ENCODE assay signal across 1 cellular context in the genomic region with DNA sequence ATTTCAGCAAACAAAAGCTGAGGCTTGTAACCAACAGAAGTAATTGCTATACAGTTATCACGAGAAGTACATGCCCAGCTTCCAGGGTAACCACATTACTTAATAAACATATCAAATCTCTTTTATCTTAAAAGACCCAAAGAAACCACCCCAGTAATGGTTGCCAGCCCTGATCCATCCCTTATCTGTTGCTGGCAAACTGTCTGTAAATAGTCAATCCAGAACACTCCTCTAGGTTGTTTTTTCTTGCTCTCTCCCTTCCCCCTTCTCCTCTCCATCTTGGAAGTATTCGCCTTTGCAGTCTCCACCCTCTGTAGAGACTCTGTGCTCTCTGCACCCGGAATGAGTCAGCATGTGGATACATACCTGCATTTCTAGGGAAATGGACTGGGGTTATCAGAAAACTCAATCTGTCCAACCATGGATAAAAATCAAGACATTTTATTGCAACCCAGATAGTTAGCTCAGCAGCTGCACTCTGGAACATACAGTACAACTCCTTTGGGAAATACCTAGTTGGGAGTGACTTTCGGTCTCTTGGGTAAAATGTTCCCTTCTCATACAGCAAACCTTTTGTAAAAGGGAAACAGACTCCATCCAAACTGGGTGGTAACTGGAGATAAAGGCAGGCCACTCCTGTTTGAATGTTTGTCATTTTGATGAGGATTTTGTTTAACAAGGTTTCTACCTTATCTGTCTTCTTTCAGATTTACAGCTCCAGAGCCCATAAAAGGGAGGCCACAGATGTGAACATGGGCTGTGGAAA.
TF ChIP-seq lines count a peak whose summit lies in the region.

No MANE protein-coding gene starts in this region.

TF ChIP-seq in K562, 482 proteins besides CTCF, POLR2A, EP300 and RAD21 (continues in another document):
- no peak for TF ChIP-seq ZBTB2 (IDR thresholded peaks at IDR 0.05)
- TF ChIP-seq ZNF668 (CRISPR knock-in tag; IDR thresholded peaks at IDR 0.05), result no peak
- no peak for TF ChIP-seq LARP7 (IDR thresholded peaks at IDR 0.05)
- no peak for TF ChIP-seq ZNF41 (CRISPR knock-in tag; conservative IDR thresholded peaks at IDR 0.05)
- peak; percentile 62; the same call in 1 of the 2 replicates for TF ChIP-seq PHB2 (IDR thresholded peaks at IDR 0.05; ENCODE audit: low read depth)
- no peak for TF ChIP-seq BRF1 (IDR thresholded peaks at IDR 0.05; ENCODE audit: borderline replicate concordance, extremely low read depth, insufficient read length)
- TF ChIP-seq ZNF398 (CRISPR knock-in tag; IDR thresholded peaks at IDR 0.05), result no peak
- TF ChIP-seq HDAC3 (IDR thresholded peaks at IDR 0.05; ENCODE audit: borderline replicate concordance, partially characterized antibody), result peak; percentile 48
- TF ChIP-seq CTCFL (IDR thresholded peaks at IDR 0.05; ENCODE audit: borderline replicate concordance, insufficient read depth, low read depth, low read length, poor library complexity, severe bottlenecking), result no peak
- TF ChIP-seq EHMT2 (IDR thresholded peaks at IDR 0.05), result no peak
- no peak for TF ChIP-seq IRF2 (CRISPR knock-in tag; IDR thresholded peaks at IDR 0.05)
- no peak for TF ChIP-seq ZNF143 (CRISPR knock-in tag; IDR thresholded peaks at IDR 0.05)
- no peak for TF ChIP-seq ARID3A (IDR thresholded peaks at IDR 0.05; ENCODE audit: borderline replicate concordance, low read depth, low read length)
- TF ChIP-seq ZNF561 (CRISPR knock-in tag; conservative IDR thresholded peaks at IDR 0.05), result no peak
- no peak for TF ChIP-seq CBX3 (IDR thresholded peaks at IDR 0.05; ENCODE audit: borderline replicate concordance in 1 of 2, low read length in 2 of 2)
- TF ChIP-seq ZNF239 (CRISPR knock-in tag; IDR thresholded peaks at IDR 0.05), result no peak
- no peak for TF ChIP-seq CCNT2 (IDR thresholded peaks at IDR 0.05; ENCODE audit: borderline replicate concordance, extremely low read depth, insufficient read length, low read depth, low read length)
- no peak for TF ChIP-seq DACH1 (IDR thresholded peaks at IDR 0.05; ENCODE audit: partially characterized antibody)
- TF ChIP-seq ZNF395 (CRISPR knock-in tag; IDR thresholded peaks at IDR 0.05), result peak; percentile 69; the same call in 1 of the 2 replicates
- TF ChIP-seq POLR3A (IDR thresholded peaks at IDR 0.05; ENCODE audit: borderline replicate concordance, extremely low read depth, insufficient read depth, insufficient read length), result no peak
- no peak for TF ChIP-seq SMARCB1 (IDR thresholded peaks at IDR 0.05; ENCODE audit: insufficient read length, low read depth)
- TF ChIP-seq MEF2A (IDR thresholded peaks at IDR 0.05; ENCODE audit: control insufficient read depth, low read depth, low read length), result no peak
- no peak for TF ChIP-seq ZFP30 (CRISPR knock-in tag; IDR thresholded peaks at IDR 0.05; ENCODE audit: borderline replicate concordance)
- no peak; the same call in 1 of the 2 replicates for TF ChIP-seq SMAD4 (CRISPR knock-in tag; conservative IDR thresholded peaks at IDR 0.05)
- TF ChIP-seq CBX8 (IDR thresholded peaks at IDR 0.05; ENCODE audit: borderline replicate concordance, extremely low read depth, low read depth, low read length, poor library complexity, severe bottlenecking), result no peak
- TF ChIP-seq E2F5 (CRISPR knock-in tag; IDR thresholded peaks at IDR 0.05), result no peak
- TF ChIP-seq NR2C2 (CRISPR knock-in tag; IDR thresholded peaks at IDR 0.05), result no peak
- 0 out of 2 replicates have a peak, but pooled peaks have one; percentile 47 for TF ChIP-seq NR2C2 (tag; IDR thresholded peaks at IDR 0.05)
- TF ChIP-seq HMG20A (CRISPR knock-in tag; conservative IDR thresholded peaks at IDR 0.05), result no peak
- TF ChIP-seq, protein P1, sequence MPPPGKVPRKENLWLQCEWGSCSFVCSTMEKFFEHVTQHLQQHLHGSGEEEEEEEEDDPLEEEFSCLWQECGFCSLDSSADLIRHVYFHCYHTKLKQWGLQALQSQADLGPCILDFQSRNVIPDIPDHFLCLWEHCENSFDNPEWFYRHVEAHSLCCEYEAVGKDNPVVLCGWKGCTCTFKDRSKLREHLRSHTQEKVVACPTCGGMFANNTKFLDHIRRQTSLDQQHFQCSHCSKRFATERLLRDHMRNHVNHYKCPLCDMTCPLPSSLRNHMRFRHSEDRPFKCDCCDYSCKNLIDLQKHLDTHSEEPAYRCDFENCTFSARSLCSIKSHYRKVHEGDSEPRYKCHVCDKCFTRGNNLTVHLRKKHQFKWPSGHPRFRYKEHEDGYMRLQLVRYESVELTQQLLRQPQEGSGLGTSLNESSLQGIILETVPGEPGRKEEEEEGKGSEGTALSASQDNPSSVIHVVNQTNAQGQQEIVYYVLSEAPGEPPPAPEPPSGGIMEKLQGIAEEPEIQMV (tag; conservative IDR thresholded peaks at IDR 0.05; ENCODE audit: low read depth), result no peak
- TF ChIP-seq MCM5 (IDR thresholded peaks at IDR 0.05; ENCODE audit: low read depth), result no peak
- no peak for TF ChIP-seq ZNF780A (CRISPR knock-in tag; IDR thresholded peaks at IDR 0.05)
- TF ChIP-seq EGR1 (conservative IDR thresholded peaks at IDR 0.05), result no peak
- peak; percentile 59 for TF ChIP-seq TAF1 (IDR thresholded peaks at IDR 0.05; ENCODE audit: control insufficient read depth, extremely low read depth, insufficient read depth, low read length, severe bottlenecking)
- TF ChIP-seq YBX1 (IDR thresholded peaks at IDR 0.05), result no peak
- TF ChIP-seq ZEB2 (IDR thresholded peaks at IDR 0.05), result peak; percentile 80
- TF ChIP-seq FOSL1 (tag; conservative IDR thresholded peaks at IDR 0.05), result peak; percentile 58
- peak; percentile 88 to 95 for TF ChIP-seq RCOR1 (IDR thresholded peaks at IDR 0.05; ENCODE audit: borderline replicate concordance in 1 of 2, low read depth in 2 of 2, low read length in 2 of 2)
- peak; percentile 67 to 83 for TF ChIP-seq TRIM24 (IDR thresholded peaks at IDR 0.05)
- TF ChIP-seq GATAD2B (IDR thresholded peaks at IDR 0.05; ENCODE audit: borderline replicate concordance), result no peak
- no peak for TF ChIP-seq HDAC6 (IDR thresholded peaks at IDR 0.05; ENCODE audit: low read depth, low read length)
- TF ChIP-seq RBM15 (IDR thresholded peaks at IDR 0.05; ENCODE audit: insufficient read depth, low read length), result no peak
- TF ChIP-seq, protein P2, sequence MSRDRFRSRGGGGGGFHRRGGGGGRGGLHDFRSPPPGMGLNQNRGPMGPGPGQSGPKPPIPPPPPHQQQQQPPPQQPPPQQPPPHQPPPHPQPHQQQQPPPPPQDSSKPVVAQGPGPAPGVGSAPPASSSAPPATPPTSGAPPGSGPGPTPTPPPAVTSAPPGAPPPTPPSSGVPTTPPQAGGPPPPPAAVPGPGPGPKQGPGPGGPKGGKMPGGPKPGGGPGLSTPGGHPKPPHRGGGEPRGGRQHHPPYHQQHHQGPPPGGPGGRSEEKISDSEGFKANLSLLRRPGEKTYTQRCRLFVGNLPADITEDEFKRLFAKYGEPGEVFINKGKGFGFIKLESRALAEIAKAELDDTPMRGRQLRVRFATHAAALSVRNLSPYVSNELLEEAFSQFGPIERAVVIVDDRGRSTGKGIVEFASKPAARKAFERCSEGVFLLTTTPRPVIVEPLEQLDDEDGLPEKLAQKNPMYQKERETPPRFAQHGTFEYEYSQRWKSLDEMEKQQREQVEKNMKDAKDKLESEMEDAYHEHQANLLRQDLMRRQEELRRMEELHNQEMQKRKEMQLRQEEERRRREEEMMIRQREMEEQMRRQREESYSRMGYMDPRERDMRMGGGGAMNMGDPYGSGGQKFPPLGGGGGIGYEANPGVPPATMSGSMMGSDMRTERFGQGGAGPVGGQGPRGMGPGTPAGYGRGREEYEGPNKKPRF (IDR thresholded peaks at IDR 0.05; ENCODE audit: low read depth, low read length), result no peak
- TF ChIP-seq KAT7 (CRISPR knock-in tag; IDR thresholded peaks at IDR 0.05; ENCODE audit: borderline replicate concordance), result no peak
- TF ChIP-seq ETV6 (IDR thresholded peaks at IDR 0.05; ENCODE audit: borderline replicate concordance in 1 of 2, low read depth in 2 of 2, low read length in 1 of 2), result no peak
- TF ChIP-seq ETV6 (CRISPR knock-in tag; IDR thresholded peaks at IDR 0.05; ENCODE audit: borderline replicate concordance), result no peak
- TF ChIP-seq DPF2 (IDR thresholded peaks at IDR 0.05), result peak; percentile 86
- no peak for TF ChIP-seq FOXP1 (CRISPR knock-in tag; IDR thresholded peaks at IDR 0.05)
- TF ChIP-seq CBX1 (IDR thresholded peaks at IDR 0.05; ENCODE audit: low read depth), result no peak
- TF ChIP-seq PRMT5 (CRISPR knock-in tag; IDR thresholded peaks at IDR 0.05), result no peak
- no peak for TF ChIP-seq SNRNP70 (optimal IDR thresholded peaks at IDR 0.05; ENCODE audit: low read depth, low read length)
- TF ChIP-seq NFE2L1 (tag; IDR thresholded peaks at IDR 0.05; ENCODE audit: borderline replicate concordance, low read depth), result no peak
